2 cellular contexts compared by ENCODE assay signal in the genomic region with DNA sequence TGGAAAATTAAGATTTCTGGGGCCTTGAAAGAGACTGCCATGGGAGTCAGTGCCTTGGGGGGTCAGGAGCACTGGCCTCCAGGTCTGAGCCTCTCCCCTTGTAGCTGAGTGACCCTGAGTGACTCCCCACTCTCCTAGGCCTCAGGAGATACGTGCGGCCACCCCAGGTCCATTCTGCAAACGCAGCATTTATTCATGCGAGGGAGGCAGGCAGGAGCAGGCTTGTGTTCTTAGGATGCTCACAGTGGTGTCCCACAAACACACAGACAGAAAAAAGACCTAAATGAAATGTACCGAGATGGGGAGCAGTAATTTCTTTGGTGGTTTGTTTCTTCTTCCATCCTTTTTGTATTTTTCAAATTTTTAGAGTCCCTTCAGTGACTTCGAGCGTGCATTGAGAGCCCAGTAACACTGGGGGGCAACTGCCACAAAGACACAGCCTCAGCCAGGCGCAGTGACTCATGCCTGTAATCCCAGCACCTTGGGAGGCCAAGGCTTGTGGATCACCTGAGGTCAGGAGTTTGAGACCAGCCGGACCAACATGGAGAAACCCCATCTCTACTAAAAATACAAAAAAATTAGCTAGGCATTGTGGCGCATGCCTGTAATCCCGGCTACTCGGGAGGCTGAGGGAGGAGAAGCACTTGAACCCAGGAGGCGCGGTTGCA.
TF ChIP-seq lines count a peak whose summit lies in the region.

No MANE protein-coding gene starts in this region.

TF ChIP-seq in A549, 52 proteins besides CTCF, POLR2A, EP300 and RAD21:
- TF ChIP-seq, protein P1, sequence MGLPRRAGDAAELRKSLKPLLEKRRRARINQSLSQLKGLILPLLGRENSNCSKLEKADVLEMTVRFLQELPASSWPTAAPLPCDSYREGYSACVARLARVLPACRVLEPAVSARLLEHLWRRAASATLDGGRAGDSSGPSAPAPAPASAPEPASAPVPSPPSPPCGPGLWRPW (IDR thresholded peaks at IDR 0.05): no peak
- TF ChIP-seq HOXA7 (CRISPR knock-in tag; IDR thresholded peaks at IDR 0.05) (no peak), MAFK (IDR thresholded peaks at IDR 0.05; ENCODE audit: partially characterized antibody) (peak; percentile 43)
TF ChIP-seq in A549: peak in this region for 1.

TF ChIP-seq in K562, 482 proteins besides CTCF, POLR2A, EP300 and RAD21:
- no peak for TF ChIP-seq HDAC8 (tag; IDR thresholded peaks at IDR 0.05)
- TF ChIP-seq POLR2H (tag; IDR thresholded peaks at IDR 0.05; ENCODE audit: low read depth): no peak
- TF ChIP-seq C11orf30 (IDR thresholded peaks at IDR 0.05; ENCODE audit: low read depth): peak; percentile 71
- no peak for TF ChIP-seq GTF2A2 (tag; IDR thresholded peaks at IDR 0.05)
- no peak for TF ChIP-seq ZNF274 (IDR thresholded peaks at IDR 0.05; ENCODE audit: borderline replicate concordance, low read depth, low read length)
- TF ChIP-seq ZC3H11A (IDR thresholded peaks at IDR 0.05; ENCODE audit: low read depth, low read length): no peak
- 0 out of 2 replicates have a peak, but pooled peaks have one; percentile 9 for TF ChIP-seq MAFF (IDR thresholded peaks at IDR 0.05; ENCODE audit: low read length)
- no peak for TF ChIP-seq CHD1 (IDR thresholded peaks at IDR 0.05; ENCODE audit: low read length)
- TF ChIP-seq, protein P2, sequence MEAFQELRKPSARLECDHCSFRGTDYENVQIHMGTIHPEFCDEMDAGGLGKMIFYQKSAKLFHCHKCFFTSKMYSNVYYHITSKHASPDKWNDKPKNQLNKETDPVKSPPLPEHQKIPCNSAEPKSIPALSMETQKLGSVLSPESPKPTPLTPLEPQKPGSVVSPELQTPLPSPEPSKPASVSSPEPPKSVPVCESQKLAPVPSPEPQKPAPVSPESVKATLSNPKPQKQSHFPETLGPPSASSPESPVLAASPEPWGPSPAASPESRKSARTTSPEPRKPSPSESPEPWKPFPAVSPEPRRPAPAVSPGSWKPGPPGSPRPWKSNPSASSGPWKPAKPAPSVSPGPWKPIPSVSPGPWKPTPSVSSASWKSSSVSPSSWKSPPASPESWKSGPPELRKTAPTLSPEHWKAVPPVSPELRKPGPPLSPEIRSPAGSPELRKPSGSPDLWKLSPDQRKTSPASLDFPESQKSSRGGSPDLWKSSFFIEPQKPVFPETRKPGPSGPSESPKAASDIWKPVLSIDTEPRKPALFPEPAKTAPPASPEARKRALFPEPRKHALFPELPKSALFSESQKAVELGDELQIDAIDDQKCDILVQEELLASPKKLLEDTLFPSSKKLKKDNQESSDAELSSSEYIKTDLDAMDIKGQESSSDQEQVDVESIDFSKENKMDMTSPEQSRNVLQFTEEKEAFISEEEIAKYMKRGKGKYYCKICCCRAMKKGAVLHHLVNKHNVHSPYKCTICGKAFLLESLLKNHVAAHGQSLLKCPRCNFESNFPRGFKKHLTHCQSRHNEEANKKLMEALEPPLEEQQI (IDR thresholded peaks at IDR 0.05): no peak
- no peak for TF ChIP-seq ZNF444 (CRISPR knock-in tag; IDR thresholded peaks at IDR 0.05)
- no peak for TF ChIP-seq OTX1 (CRISPR knock-in tag; IDR thresholded peaks at IDR 0.05)
- TF ChIP-seq SOX6 (IDR thresholded peaks at IDR 0.05): no peak
- TF ChIP-seq RBM39 (optimal IDR thresholded peaks at IDR 0.05; ENCODE audit: low read depth, low read length): no peak
- no peak for TF ChIP-seq ZKSCAN1 (IDR thresholded peaks at IDR 0.05; ENCODE audit: low read depth, low read length)
- TF ChIP-seq NR3C1 (CRISPR knock-in tag; IDR thresholded peaks at IDR 0.05): no peak
- TF ChIP-seq, protein P3, sequence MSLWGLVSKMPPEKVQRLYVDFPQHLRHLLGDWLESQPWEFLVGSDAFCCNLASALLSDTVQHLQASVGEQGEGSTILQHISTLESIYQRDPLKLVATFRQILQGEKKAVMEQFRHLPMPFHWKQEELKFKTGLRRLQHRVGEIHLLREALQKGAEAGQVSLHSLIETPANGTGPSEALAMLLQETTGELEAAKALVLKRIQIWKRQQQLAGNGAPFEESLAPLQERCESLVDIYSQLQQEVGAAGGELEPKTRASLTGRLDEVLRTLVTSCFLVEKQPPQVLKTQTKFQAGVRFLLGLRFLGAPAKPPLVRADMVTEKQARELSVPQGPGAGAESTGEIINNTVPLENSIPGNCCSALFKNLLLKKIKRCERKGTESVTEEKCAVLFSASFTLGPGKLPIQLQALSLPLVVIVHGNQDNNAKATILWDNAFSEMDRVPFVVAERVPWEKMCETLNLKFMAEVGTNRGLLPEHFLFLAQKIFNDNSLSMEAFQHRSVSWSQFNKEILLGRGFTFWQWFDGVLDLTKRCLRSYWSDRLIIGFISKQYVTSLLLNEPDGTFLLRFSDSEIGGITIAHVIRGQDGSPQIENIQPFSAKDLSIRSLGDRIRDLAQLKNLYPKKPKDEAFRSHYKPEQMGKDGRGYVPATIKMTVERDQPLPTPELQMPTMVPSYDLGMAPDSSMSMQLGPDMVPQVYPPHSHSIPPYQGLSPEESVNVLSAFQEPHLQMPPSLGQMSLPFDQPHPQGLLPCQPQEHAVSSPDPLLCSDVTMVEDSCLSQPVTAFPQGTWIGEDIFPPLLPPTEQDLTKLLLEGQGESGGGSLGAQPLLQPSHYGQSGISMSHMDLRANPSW (CRISPR knock-in tag; IDR thresholded peaks at IDR 0.05): no peak
- TF ChIP-seq CBX3 (IDR thresholded peaks at IDR 0.05; ENCODE audit: borderline replicate concordance in 1 of 2, low read length in 2 of 2): no peak
- no peak for TF ChIP-seq NELFE (IDR thresholded peaks at IDR 0.05; ENCODE audit: insufficient read depth, insufficient read length)
- TF ChIP-seq, protein P4, sequence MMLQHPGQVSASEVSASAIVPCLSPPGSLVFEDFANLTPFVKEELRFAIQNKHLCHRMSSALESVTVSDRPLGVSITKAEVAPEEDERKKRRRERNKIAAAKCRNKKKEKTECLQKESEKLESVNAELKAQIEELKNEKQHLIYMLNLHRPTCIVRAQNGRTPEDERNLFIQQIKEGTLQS (IDR thresholded peaks at IDR 0.05): peak; percentile 27
- TF ChIP-seq, protein P4 (CRISPR knock-in tag; conservative IDR thresholded peaks at IDR 0.05): no peak
- TF ChIP-seq, protein P5, sequence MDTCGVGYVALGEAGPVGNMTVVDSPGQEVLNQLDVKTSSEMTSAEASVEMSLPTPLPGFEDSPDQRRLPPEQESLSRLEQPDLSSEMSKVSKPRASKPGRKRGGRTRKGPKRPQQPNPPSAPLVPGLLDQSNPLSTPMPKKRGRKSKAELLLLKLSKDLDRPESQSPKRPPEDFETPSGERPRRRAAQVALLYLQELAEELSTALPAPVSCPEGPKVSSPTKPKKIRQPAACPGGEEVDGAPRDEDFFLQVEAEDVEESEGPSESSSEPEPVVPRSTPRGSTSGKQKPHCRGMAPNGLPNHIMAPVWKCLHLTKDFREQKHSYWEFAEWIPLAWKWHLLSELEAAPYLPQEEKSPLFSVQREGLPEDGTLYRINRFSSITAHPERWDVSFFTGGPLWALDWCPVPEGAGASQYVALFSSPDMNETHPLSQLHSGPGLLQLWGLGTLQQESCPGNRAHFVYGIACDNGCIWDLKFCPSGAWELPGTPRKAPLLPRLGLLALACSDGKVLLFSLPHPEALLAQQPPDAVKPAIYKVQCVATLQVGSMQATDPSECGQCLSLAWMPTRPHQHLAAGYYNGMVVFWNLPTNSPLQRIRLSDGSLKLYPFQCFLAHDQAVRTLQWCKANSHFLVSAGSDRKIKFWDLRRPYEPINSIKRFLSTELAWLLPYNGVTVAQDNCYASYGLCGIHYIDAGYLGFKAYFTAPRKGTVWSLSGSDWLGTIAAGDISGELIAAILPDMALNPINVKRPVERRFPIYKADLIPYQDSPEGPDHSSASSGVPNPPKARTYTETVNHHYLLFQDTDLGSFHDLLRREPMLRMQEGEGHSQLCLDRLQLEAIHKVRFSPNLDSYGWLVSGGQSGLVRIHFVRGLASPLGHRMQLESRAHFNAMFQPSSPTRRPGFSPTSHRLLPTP (IDR thresholded peaks at IDR 0.05; ENCODE audit: borderline replicate concordance, extremely low read depth, insufficient read length): no peak
- TF ChIP-seq HIVEP1 (CRISPR knock-in tag; IDR thresholded peaks at IDR 0.05): no peak
- no peak for TF ChIP-seq COPS2 (conservative IDR thresholded peaks at IDR 0.05)
- TF ChIP-seq, protein P6, sequence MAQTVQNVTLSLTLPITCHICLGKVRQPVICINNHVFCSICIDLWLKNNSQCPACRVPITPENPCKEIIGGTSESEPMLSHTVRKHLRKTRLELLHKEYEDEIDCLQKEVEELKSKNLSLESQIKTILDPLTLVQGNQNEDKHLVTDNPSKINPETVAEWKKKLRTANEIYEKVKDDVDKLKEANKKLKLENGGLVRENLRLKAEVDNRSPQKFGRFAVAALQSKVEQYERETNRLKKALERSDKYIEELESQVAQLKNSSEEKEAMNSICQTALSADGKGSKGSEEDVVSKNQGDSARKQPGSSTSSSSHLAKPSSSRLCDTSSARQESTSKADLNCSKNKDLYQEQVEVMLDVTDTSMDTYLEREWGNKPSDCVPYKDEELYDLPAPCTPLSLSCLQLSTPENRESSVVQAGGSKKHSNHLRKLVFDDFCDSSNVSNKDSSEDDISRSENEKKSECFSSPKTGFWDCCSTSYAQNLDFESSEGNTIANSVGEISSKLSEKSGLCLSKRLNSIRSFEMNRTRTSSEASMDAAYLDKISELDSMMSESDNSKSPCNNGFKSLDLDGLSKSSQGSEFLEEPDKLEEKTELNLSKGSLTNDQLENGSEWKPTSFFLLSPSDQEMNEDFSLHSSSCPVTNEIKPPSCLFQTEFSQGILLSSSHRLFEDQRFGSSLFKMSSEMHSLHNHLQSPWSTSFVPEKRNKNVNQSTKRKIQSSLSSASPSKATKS (CRISPR knock-in tag; IDR thresholded peaks at IDR 0.05): no peak
- TF ChIP-seq CXXC5 (CRISPR knock-in tag; IDR thresholded peaks at IDR 0.05): no peak
- no peak for TF ChIP-seq KDM5B (IDR thresholded peaks at IDR 0.05; ENCODE audit: insufficient replicate concordance, low read depth, low read length)
- TF ChIP-seq NCOA6 (IDR thresholded peaks at IDR 0.05): no peak
- no peak for TF ChIP-seq XRCC3 (IDR thresholded peaks at IDR 0.05)
- no peak for TF ChIP-seq ILF3 (IDR thresholded peaks at IDR 0.05; ENCODE audit: borderline replicate concordance)
- no peak for TF ChIP-seq BRCA1 (IDR thresholded peaks at IDR 0.05)
- TF ChIP-seq BRCA1 (CRISPR knock-in tag; IDR thresholded peaks at IDR 0.05): no peak
- no peak for TF ChIP-seq CBX1 (IDR thresholded peaks at IDR 0.05; ENCODE audit: low read depth)
- no peak for TF ChIP-seq BDP1 (IDR thresholded peaks at IDR 0.05; ENCODE audit: insufficient read depth, insufficient read length)
- no peak for TF ChIP-seq CAMTA2 (CRISPR knock-in tag; conservative IDR thresholded peaks at IDR 0.05)
- TF ChIP-seq, protein P7, sequence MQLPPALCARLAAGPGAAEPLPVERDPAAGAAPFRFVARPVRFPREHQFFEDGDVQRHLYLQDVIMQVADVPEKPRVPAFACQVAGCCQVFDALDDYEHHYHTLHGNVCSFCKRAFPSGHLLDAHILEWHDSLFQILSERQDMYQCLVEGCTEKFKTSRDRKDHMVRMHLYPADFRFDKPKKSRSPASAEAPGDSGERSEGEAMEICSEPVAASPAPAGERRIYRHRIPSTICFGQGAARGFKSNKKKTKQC (CRISPR knock-in tag; IDR thresholded peaks at IDR 0.05): no peak
- peak; percentile 76 for TF ChIP-seq ZNF316 (IDR thresholded peaks at IDR 0.05)
